In the genomic region with DNA sequence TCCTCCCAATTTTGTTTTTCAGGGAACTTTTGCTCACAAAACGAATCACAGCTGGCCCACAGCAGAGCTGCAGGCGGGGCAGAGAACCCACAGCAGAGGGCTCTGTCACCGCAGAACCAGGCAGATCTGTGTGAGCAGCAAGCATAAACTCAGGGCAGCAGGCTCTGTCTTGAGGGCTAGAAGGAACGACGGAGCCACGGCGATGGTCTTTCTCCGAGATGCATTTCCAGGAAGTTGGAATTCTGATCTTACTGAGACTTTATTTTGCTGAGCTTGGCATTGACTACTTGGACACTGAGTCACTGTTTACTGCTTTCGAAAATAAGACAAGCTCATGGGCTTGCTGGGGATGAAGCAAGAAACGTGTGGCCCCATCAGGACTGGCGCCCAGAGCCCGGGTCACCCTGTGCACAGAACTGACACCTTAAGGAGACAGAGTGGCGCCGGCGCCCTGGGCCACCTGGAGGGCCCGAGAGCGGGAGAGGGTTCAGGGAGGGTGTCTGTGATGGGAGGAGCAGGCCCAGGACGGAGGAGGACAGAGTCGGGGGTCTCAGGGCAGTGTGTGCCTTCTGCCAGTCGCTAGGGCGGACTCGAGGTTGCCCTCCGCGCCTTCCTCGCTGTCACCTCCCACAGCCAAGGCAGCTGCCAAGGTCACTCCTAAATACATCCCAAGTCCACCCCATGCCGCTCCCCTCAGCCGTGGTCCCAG, we compare ENCODE assay signal across 18 cellular contexts.
A peak's percentile ranks its signal among the peaks of the same experiment; 100 is the strongest.
DNase-seq lines count a peak whose midpoint lies in the region; ATAC-seq and TF ChIP-seq lines count a peak whose summit lies in the region.
"Had no signal": no experiment of that assay in that cellular context is flagged by ENCODE, and none has a peak within 500 bp of the region (broad histone marks: within the 10 kb centered on the region; RNA-seq: fewer than 3 reads in every experiment).

No MANE protein-coding gene starts in this region.

- H3K4me1 ChIP-seq in colonic mucosa (no peaks in the 10 kb centered on the region), lung (ENCODE audit: control insufficient read depth in 2 of 2, insufficient read depth in 2 of 2, low read length in 2 of 2) (peaks cover 0 to 3% of the 10 kb centered on the region in 2 donors), transverse colon (no peaks in the 10 kb centered on the region)

- H3K4me3 ChIP-seq in colonic mucosa: no peak overlapping the region
- no peak overlapping the region for H3K4me3 ChIP-seq in lung
- no peak overlapping the region for H3K4me3 ChIP-seq in transverse colon
- H3K4me3 ChIP-seq: GM12878, upper lobe of left lung had no signal

- no peak for TF ChIP-seq POLR2A in transverse colon (IDR thresholded peaks at IDR 0.05)

- intact Hi-C loops in colonic mucosa (cut with DNase I) (no loop called here), transverse colon (cut with DNase I; ENCODE audit: low total_unique reads) (loop anchor here (10.0 kb wide), 2 partner anchors 550 to 1710 kb away; no protein-coding TSS in a partner anchor), posterior vena cava (cut with DNase I) (loop anchor here in 1 of 2 donors (10.0 kb wide), 1 partner anchor 80 kb away; no protein-coding TSS in a partner anchor)

- H3K27ac ChIP-seq in colonic mucosa (peak overlapping the region; percentile 7), lung (ENCODE audit: low read depth in 1 of 2, low read length in 1 of 2) (no peak overlapping the region), transverse colon (peak overlapping the region in 3 of 4 donors; percentile 24 to 45 (median 29))
- H3K27ac ChIP-seq: epithelial cell of prostate, upper lobe of left lung had no signal

- in situ Hi-C loops in transverse colon (cut with MboI; ENCODE audit: low pct_ligation_motif_present in 1 of 4, low pct_unique_long_range_greater_than_20kb in 1 of 4, low sequenced_read_pairs in 3 of 4): loop anchor here in 2 of 4 donors (25.0 kb wide), 1 partner anchor 557 kb away; no protein-coding TSS in a partner anchor

- ATAC-seq in lung (ENCODE audit: insufficient read depth, low FRiP score): no peak
- ATAC-seq in HG02759 (IDR thresholded peaks at IDR 0.05; ENCODE audit: unreplicated experiment): no peak

- TF ChIP-seq CTCF in colonic mucosa (IDR thresholded peaks at IDR 0.05): no peak
- TF ChIP-seq CTCF in lung (IDR thresholded peaks at IDR 0.05; ENCODE audit: control extremely low read depth, extremely low read depth): no peak
- TF ChIP-seq CTCF in transverse colon (IDR thresholded peaks at IDR 0.05): no peak

- no peak for TF ChIP-seq EP300 in transverse colon (IDR thresholded peaks at IDR 0.05; ENCODE audit: low read depth)

- peak; percentile 60 for DNase-seq in GM03348 (ENCODE audit: low spot score)
- no peak for DNase-seq in colonic mucosa
- peak; percentile 27 for DNase-seq in lung (ENCODE audit: low spot score)
- no peak for DNase-seq in transverse colon
- DNase-seq in posterior vena cava (ENCODE audit: low spot score): no peak
- DNase-seq in stimulated activated CD8-positive, alpha-beta memory T cell treated with anti-CD3 and anti-CD28 coated beads, Interleukin-4, amount 100 ng/mL, for 48 hours: no peak
- DNase-seq: activated CD4-positive, alpha-beta T cell treated with anti-CD3 and anti-CD28 coated beads for 48 hours; amygdala; CD4-positive, CD25-positive, alpha-beta regulatory T cell; hypothalamus; NCI-H1436; nephron progenitor cell; retina; stimulated activated CD4-positive, alpha-beta T cell treated with anti-CD3 and anti-CD28 coated beads, Interleukin-2, amount 100 ng/mL, for 48 hours had no signal

- H3K9ac ChIP-seq in colonic mucosa (ENCODE audit: low read depth in 2 of 2, low read length in 2 of 2): no peak overlapping the region

- WGBS in lung, 2 donors: 88 to 92% methylated on average over 20 to 27 of the region's 27 CpGs
- WGBS in transverse colon (ENCODE audit: low coverage in 1 of 2), 2 donors: 40 to 81% methylated on average over 2 to 27 of the region's 27 CpGs

- H3K36me3 ChIP-seq in colonic mucosa (no peaks in the 10 kb centered on the region), lung (ENCODE audit: control insufficient read depth in 2 of 2, insufficient read depth in 2 of 2, low read length in 2 of 2) (no peaks in the 10 kb centered on the region), transverse colon (no peaks in the 10 kb centered on the region)
- H3K36me3 ChIP-seq: upper lobe of left lung had no signal

- H3K27me3 ChIP-seq in colonic mucosa (no peaks in the 10 kb centered on the region), lung (ENCODE audit: control insufficient read depth, insufficient read depth) (no peaks in the 10 kb centered on the region), transverse colon (no peaks in the 10 kb centered on the region)
- H3K27me3 ChIP-seq: upper lobe of left lung had no signal

- H3K9me3 ChIP-seq in colonic mucosa (no peaks in the 10 kb centered on the region), lung (ENCODE audit: control insufficient read depth in 2 of 2, insufficient read depth in 1 of 2, low read length in 1 of 2) (peaks cover 0 to 5% of the 10 kb centered on the region in 2 donors), transverse colon (no peaks in the 10 kb centered on the region)
- H3K9me3 ChIP-seq: upper lobe of left lung had no signal

Comparison
In these comparisons a context has a peak if more than half of its experiments do, and no peak if none do; other contexts are left out.
1. DNase-seq: peak in GM03348 (single experiment) and lung (single experiment); none in colonic mucosa (single experiment), transverse colon (single experiment), posterior vena cava (single experiment) and stimulated activated CD8-positive, alpha-beta memory T cell treated with anti-CD3 and anti-CD28 coated beads, Interleukin-4, amount 100 ng/mL, for 48 hours (single experiment).
2. H3K27ac ChIP-seq: peak in colonic mucosa (single experiment) and transverse colon (3 of 4); none in lung (0 of 2).